Comparison of ENCODE assay signal across 1 cellular context in genomic region chr7:604038-604883, GRCh38.
A peak's percentile ranks its signal among the peaks of the same experiment; 100 is the strongest.
TF ChIP-seq lines count a peak whose summit lies in the region.

No MANE protein-coding gene starts in this region.

TF ChIP-seq in SK-N-SH, 30 proteins besides CTCF, POLR2A, EP300 and RAD21 (continued from another document):
- TF ChIP-seq CHD2 (IDR thresholded peaks at IDR 0.05; ENCODE audit: low read length, partially characterized antibody): no peak
- no peak for TF ChIP-seq POLR2AphosphoS5 (IDR thresholded peaks at IDR 0.05; ENCODE audit: low read depth, low read length)
- TF ChIP-seq USF1 (IDR thresholded peaks at IDR 0.05; ENCODE audit: borderline replicate concordance, low read depth): peak; percentile 83
